In the genomic region with DNA sequence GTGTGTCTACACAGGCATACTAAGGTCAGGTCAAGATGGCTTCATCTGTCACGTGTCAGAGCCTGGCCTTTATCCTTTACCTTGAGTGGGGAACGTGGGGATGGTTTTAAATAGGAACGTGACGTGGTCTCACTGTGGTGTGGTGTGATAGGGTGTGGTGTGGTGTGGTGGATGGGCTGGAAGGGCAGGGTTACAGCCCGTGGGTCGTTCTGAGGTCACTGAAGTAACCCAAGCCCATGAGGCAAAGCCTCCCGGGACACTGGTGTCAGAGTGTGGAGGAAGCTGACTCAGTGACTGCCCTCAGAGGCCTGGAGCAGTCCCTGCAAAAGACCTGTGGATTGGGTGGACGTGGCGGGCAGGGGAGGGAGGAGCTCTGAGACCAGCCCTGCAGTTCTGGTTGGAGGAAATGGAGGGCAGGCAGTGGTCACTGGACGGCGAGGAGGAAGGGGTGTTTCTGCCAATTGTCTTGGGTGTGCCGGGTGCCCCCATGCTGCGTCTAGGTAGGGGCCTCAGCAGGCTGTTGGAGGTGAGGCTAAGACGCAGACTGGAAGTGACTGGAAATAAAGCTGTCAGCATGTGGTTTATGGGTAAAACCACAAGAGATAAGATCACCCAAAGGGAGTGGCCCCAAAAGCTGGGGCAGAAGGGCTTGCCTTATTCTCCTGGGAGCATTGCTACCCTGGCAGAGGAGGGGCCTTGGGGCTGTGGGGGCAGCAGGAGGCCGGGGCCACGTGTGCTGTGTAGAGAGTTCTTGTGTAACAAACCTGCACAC, we compare ENCODE assay signal across 8 cellular contexts.
DNase-seq lines count a peak whose midpoint lies in the region; ATAC-seq and TF ChIP-seq lines count a peak whose summit lies in the region.

No MANE protein-coding gene starts in this region.

- peak; percentile 76 for DNase-seq in RWPE2 (ENCODE audit: low spot score)
- peak; percentile 20 for DNase-seq in activated gamma-delta T cell (lab: John Stamatoyannopoulos, UW)
- no peak for DNase-seq in left colon
- DNase-seq in stimulated activated CD8-positive, alpha-beta memory T cell treated with anti-CD3 and anti-CD28 coated beads, Interleukin-4, amount 100 ng/mL, for 24 hours (ENCODE audit: low read depth) = peak; percentile 50
- DNase-seq in kidney glomerular epithelial cell (lab: John Stamatoyannopoulos, UW) = no peak
- DNase-seq in uterus = no peak

- TF ChIP-seq POLR2A in uterus (IDR thresholded peaks at IDR 0.05) = no peak

- H3K27ac ChIP-seq in RWPE2 (ENCODE audit: poor library complexity, severe bottlenecking) = peak overlapping the region; percentile 51
- no peak overlapping the region for H3K27ac ChIP-seq in uterus

- peak; percentile 64 for ATAC-seq in GM18861 (IDR thresholded peaks at IDR 0.05; ENCODE audit: unreplicated experiment)
- peak; percentile 63 for ATAC-seq in HG03064 (IDR thresholded peaks at IDR 0.05; ENCODE audit: low read depth, unreplicated experiment)
- peak; percentile 79 for ATAC-seq in RWPE2 (ENCODE audit: low read depth)
- ATAC-seq in left colon = peak; percentile 23

- H3K9me3 ChIP-seq in RWPE2 (ENCODE audit: severe bottlenecking) = no peaks in the 10 kb centered on the region
- H3K9me3 ChIP-seq in uterus = no peaks in the 10 kb centered on the region

- H3K4me1 ChIP-seq in RWPE2 (ENCODE audit: insufficient read depth, poor library complexity, severe bottlenecking) (peaks cover 35% of the 10 kb centered on the region), uterus (peaks cover 8 to 19% of the 10 kb centered on the region in 2 donors)

- no peaks in the 10 kb centered on the region for H3K27me3 ChIP-seq in RWPE2 (ENCODE audit: insufficient read depth, poor library complexity, severe bottlenecking)
- no peaks in the 10 kb centered on the region for H3K27me3 ChIP-seq in uterus

- TF ChIP-seq CTCF in RWPE2 (IDR thresholded peaks at IDR 0.05; ENCODE audit: poor library complexity, severe bottlenecking) (no peak), uterus (IDR thresholded peaks at IDR 0.05) (no peak)

- H3K4me3 ChIP-seq in RWPE2 (ENCODE audit: severe bottlenecking) (no peak overlapping the region), uterus (no peak overlapping the region)

- H3K36me3 ChIP-seq in RWPE2 (ENCODE audit: low read depth) = no peaks in the 10 kb centered on the region
- no peaks in the 10 kb centered on the region for H3K36me3 ChIP-seq in uterus

- intact Hi-C loops in left colon (cut with DNase I, micrococcal nuclease) (no loop called here), uterus (cut with DNase I; ENCODE audit: low total_unique reads) (no loop called here)

Comparison
In these comparisons a context has a peak if more than half of its experiments do, and no peak if none do; other contexts are left out.
1. ATAC-seq: peak in every context shown above with its lines; median percentile 79 in RWPE2; 64 in GM18861; 63 in HG03064; 23 in left colon.
2. DNase-seq: peak in RWPE2 (single experiment), activated gamma-delta T cell (single experiment) and stimulated activated CD8-positive, alpha-beta memory T cell treated with anti-CD3 and anti-CD28 coated beads, Interleukin-4, amount 100 ng/mL, for 24 hours (single experiment); none in left colon (0 of 2), kidney glomerular epithelial cell (single experiment) and uterus (0 of 2).